In the genomic region with DNA sequence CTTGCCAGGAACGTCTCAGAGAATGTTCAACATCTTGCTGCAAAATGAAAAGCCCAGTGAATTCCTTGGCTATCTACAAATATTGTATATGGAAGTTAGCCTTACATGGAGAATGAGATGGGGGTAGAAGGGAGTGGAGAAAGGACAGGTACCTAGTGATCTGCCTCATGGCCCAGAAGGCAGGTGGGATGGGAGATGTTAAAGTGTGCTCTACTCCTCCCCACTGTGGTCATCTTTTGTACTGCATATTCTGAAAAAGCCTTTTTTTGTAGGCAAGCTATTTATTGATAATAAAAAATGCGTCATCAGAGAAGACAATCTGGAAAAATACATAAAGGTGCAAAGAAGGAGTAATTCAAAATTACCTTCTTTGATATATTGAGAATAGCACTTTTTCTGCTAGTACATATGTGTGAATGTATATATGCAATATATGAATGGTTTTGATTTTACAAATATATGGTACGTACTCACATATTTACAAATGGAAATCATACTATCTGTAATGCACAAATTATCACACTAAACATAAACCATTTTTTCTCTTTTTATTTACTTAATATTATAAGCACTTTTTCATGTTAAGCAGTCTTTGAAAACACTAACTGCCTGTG, we compare ENCODE assay signal across 9 cellular contexts. TPM values are rescaled to one million over a fixed set of nuclear protein-coding genes. Genes with fewer than 3 reads are reported as not detected.
DNase-seq lines count a peak whose midpoint lies in the region; ATAC-seq and TF ChIP-seq lines count a peak whose summit lies in the region.
"Had no signal": no experiment of that assay in that cellular context is flagged by ENCODE, and none has a peak within 500 bp of the region (broad histone marks: within the 10 kb centered on the region; RNA-seq: fewer than 3 reads in every experiment).

No MANE protein-coding gene starts in this region.

- TF ChIP-seq CTCF in BE2C (IDR thresholded peaks at IDR 0.05; ENCODE audit: low read depth, low read length) (peak; percentile 55), adrenal gland (IDR thresholded peaks at IDR 0.05) (peak; percentile 42 to 69 (median 60))

- H3K36me3 ChIP-seq in BE2C: no peaks in the 10 kb centered on the region
- no peaks in the 10 kb centered on the region for H3K36me3 ChIP-seq in adrenal gland (replicated peaks in 1 of 2)

- no peaks in the 10 kb centered on the region for H3K4me1 ChIP-seq in BE2C
- H3K4me1 ChIP-seq in adrenal gland (replicated peaks in 1 of 2): no peaks in the 10 kb centered on the region

- H3K27ac ChIP-seq in adrenal gland: no peak overlapping the region

- intact Hi-C loops in adrenal gland (cut with DNase I): loop anchor here (2.0 to 10.0 kb wide), 5 partner anchors 95 to 469 kb away; partner anchors contain the start of gene TRABD2B (in 1 of the 2)
- intact Hi-C loops in left colon (cut with DNase I, micrococcal nuclease): loop anchor here in 1 of 2 donors (2.0 to 5.0 kb wide), 2 partner anchors 95 to 476 kb away; no protein-coding TSS in a partner anchor

- DNase-seq in BE2C (no peak), Kasumi-1 (lab: John Stamatoyannopoulos, UW) (peak; percentile 52 to 62), adrenal gland (peak in 1 of 7 donors; percentile 25), left colon (no peak), mesenteric fat pad (ENCODE audit: low spot score) (no peak), NOMO-1 treated with dmso at 0.1 percent for 144 hours (lab: John Stamatoyannopoulos, UW; ENCODE audit: unreplicated experiment) (no peak)

- H3K27me3 ChIP-seq in BE2C (no peaks in the 10 kb centered on the region), adrenal gland (no peaks in the 10 kb centered on the region)

- TF ChIP-seq POLR2A in adrenal gland (IDR thresholded peaks at IDR 0.05): no peak

- H3K9me3 ChIP-seq in BE2C (no peaks in the 10 kb centered on the region), adrenal gland (replicated peaks in 1 of 3) (no peaks in the 10 kb centered on the region)

- no peak overlapping the region for H3K4me3 ChIP-seq in BE2C (ENCODE audit: low read depth, low read length)
- no peak overlapping the region for H3K4me3 ChIP-seq in adrenal gland

- ATAC-seq in GM18868 (IDR thresholded peaks at IDR 0.05; ENCODE audit: unreplicated experiment) (peak; percentile 81), left colon (peak; percentile 79), HG03469 (IDR thresholded peaks at IDR 0.05; ENCODE audit: unreplicated experiment) (no peak)

- 66 to 74% (median 70%) methylated on average over 3 of the region's 3 CpGs for WGBS in adrenal gland, 4 donors

RNA-seq across cellular contexts. Expression of gene SLC5A9, which starts 19.1 kb away (rescaled TPM):
- polyA plus RNA-seq in BE2C (2012; ENCODE audit: insufficient read depth, insufficient read length, low read depth): not detected
- under 1 TPM in 5 of 8 donors, not detected in 3; 0.11 to 0.83 (median 0.22) TPM for total RNA-seq in adrenal gland
- polyA plus RNA-seq in adrenal gland: under 1 TPM; 0.22 to 0.56 (median 0.34) TPM
- 1 to 10 TPM; 3.5 to 5.7 TPM for total RNA-seq in left colon
- 1.0 TPM for total RNA-seq in mesenteric fat pad
- total RNA-seq: temporal lobe had no signal

Comparison
In these comparisons a context has a peak if more than half of its experiments do, and no peak if none do; other contexts are left out.
1. DNase-seq: peak in Kasumi-1 (2 of 2); none in BE2C (single experiment), left colon (0 of 2), mesenteric fat pad (single experiment) and NOMO-1 treated with dmso at 0.1 percent for 144 hours (single experiment).